8 cellular contexts compared by ENCODE assay signal in the genomic region with DNA sequence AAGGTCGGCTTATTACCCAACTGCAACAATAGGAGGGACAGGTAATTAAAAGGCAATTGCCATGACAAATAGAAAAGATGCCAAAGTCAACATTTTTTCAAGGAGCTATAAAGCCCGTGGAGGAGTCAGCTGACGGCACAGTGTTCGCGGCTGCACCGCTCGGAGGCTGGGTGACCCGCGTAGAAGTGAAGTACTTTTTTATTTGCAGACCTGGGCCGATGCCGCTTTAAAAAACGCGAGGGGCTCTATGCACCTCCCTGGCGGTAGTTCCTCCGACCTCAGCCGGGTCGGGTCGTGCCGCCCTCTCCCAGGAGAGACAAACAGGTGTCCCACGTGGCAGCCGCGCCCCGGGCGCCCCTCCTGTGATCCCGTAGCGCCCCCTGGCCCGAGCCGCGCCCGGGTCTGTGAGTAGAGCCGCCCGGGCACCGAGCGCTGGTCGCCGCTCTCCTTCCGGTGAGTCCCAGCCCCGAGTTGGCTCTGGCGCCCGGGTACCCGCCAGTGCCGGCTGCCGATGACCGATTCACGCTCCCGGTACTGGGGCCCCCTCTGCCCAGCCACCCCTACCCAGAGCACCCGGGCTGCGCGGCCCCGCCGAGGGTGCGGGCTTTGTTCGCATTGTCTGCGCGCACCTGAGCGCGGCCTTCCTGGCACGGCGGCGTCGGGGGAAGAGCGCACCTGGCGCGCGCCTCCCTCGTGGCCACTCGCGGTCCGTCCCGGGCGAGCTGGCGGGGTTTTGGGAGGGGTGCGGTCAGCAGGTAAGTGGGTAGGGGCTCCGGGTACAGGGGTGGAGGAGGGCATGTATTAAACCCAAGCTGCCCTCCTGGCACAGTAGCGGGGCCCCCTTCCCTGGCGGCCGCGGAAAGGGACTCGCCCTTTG. TPM values are rescaled to one million over a fixed set of nuclear protein-coding genes. Genes with fewer than 3 reads are reported as not detected.
A peak's percentile ranks its signal among the peaks of the same experiment; 100 is the strongest.
DNase-seq lines count a peak whose midpoint lies in the region; ATAC-seq and TF ChIP-seq lines count a peak whose summit lies in the region.

A gene with protein sequence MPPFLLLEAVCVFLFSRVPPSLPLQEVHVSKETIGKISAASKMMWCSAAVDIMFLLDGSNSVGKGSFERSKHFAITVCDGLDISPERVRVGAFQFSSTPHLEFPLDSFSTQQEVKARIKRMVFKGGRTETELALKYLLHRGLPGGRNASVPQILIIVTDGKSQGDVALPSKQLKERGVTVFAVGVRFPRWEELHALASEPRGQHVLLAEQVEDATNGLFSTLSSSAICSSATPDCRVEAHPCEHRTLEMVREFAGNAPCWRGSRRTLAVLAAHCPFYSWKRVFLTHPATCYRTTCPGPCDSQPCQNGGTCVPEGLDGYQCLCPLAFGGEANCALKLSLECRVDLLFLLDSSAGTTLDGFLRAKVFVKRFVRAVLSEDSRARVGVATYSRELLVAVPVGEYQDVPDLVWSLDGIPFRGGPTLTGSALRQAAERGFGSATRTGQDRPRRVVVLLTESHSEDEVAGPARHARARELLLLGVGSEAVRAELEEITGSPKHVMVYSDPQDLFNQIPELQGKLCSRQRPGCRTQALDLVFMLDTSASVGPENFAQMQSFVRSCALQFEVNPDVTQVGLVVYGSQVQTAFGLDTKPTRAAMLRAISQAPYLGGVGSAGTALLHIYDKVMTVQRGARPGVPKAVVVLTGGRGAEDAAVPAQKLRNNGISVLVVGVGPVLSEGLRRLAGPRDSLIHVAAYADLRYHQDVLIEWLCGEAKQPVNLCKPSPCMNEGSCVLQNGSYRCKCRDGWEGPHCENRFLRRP (plus strand): TSS at position 138 of the 877 bp plus-strand sequence. CDS start 9,460 bp downstream, outside the sequence.

- intact Hi-C loops in activated B cell treated with CpG ODN at 0.5 μM for 24 hours (cut with micrococcal nuclease), result loop anchor here (1.0 kb wide), 2 partner anchors 440 to 534 kb away; no protein-coding TSS in a partner anchor
- intact Hi-C loops in heart right ventricle (cut with DNase I), result no loop called here
- intact Hi-C loops in gastrocnemius medialis (cut with DNase I; ENCODE audit: low total_unique reads), result no loop called here

- H3K27ac ChIP-seq in heart right ventricle, result no peak within 1 kb of the TSS
- H3K27ac ChIP-seq in gastrocnemius medialis, result no peak within 1 kb of the TSS

- H3K27me3 Mint-ChIP-seq in activated B cell treated with CpG ODN at 0.5 μM for 24 hours, result peaks cover 53% of the 10 kb centered on the region

- no peaks in the 10 kb centered on the region for H3K9me3 ChIP-seq in heart right ventricle
- no peaks in the 10 kb centered on the region for H3K9me3 ChIP-seq in gastrocnemius medialis

- TF ChIP-seq CTCF in HFF-Myc (IDR thresholded peaks at IDR 0.05; ENCODE audit: low read depth, low read length, missing control alignments) (no peak), activated B cell treated with CpG ODN at 0.5 μM for 24 hours (IDR thresholded peaks at IDR 0.05) (no peak), heart right ventricle (IDR thresholded peaks at IDR 0.05) (peak in 7 of 9 donors; percentile 13 to 58 (median 35)), gastrocnemius medialis (IDR thresholded peaks at IDR 0.05 in 4 of 5, conservative IDR thresholded peaks at IDR 0.05 in 1 of 5) (peak in 3 of 5 experiments; percentile 21 to 42 (median 27))

- DNase-seq in ACHN (peak; percentile 19), HFF-Myc (ENCODE audit: extremely low read depth, low read depth) (no peak), activated B cell treated with CpG ODN at 0.5 μM for 24 hours (peak; percentile 24), heart right ventricle (peak; percentile 14 to 47), gastrocnemius medialis (no peak)

- H3K9me3 Mint-ChIP-seq in activated B cell treated with CpG ODN at 0.5 μM for 24 hours, result no peaks in the 10 kb centered on the region

- peak within 1 kb of the TSS; percentile 19; the same call in 1 of the 2 replicates for H3K4me3 ChIP-seq in HFF-Myc (replicated peaks; ENCODE audit: low read depth, low read length)
- H3K4me3 ChIP-seq in heart right ventricle, result peak within 1 kb of the TSS; percentile 30 to 52 (median 46)
- H3K4me3 ChIP-seq in gastrocnemius medialis, result peak within 1 kb of the TSS; percentile 48 to 55 (median 52)

- peak; percentile 49 for ATAC-seq in activated B cell treated with CpG ODN at 0.5 μM for 24 hours (ENCODE audit: low read depth)
- ATAC-seq in heart right ventricle, result peak in 7 of 8 donors; percentile 7 to 79 (median 61)
- ATAC-seq in gastrocnemius medialis, result peak; percentile 39 to 51
- ATAC-seq in HG03139 (IDR thresholded peaks at IDR 0.05; ENCODE audit: unreplicated experiment), result no peak
- ATAC-seq in HG02885 (IDR thresholded peaks at IDR 0.05; ENCODE audit: poor library complexity, unreplicated experiment), result no peak
- no peak for ATAC-seq in GM21529 (IDR thresholded peaks at IDR 0.05; ENCODE audit: unreplicated experiment)

- H3K27me3 ChIP-seq in heart right ventricle (peaks cover 7 to 93% (median 75%) of the 10 kb centered on the region in 7 donors), gastrocnemius medialis (peaks cover 19 to 44% (median 22%) of the 10 kb centered on the region in 3 donors)

- POLR2A ChIA-PET in activated B cell treated with CpG ODN at 0.5 μM for 24 hours (lab: Charles Lee), result no interaction called here

- H3K36me3 Mint-ChIP-seq in activated B cell treated with CpG ODN at 0.5 μM for 24 hours (ENCODE audit: low read depth), result no peaks in the 10 kb centered on the region

- H3K4me1 ChIP-seq in heart right ventricle (peaks cover 0 to 16% (median 11%) of the 10 kb centered on the region in 9 donors), gastrocnemius medialis (peaks cover 0 to 3% of the 10 kb centered on the region in 2 donors)

- no peak for TF ChIP-seq POLR2A in gastrocnemius medialis (IDR thresholded peaks at IDR 0.05)

- H3K4me1 Mint-ChIP-seq in activated B cell treated with CpG ODN at 0.5 μM for 24 hours, result peaks cover 8% of the 10 kb centered on the region

- H3K4me3 Mint-ChIP-seq in activated B cell treated with CpG ODN at 0.5 μM for 24 hours, result peak within 1 kb of the TSS; percentile 50

- CTCF ChIA-PET in activated B cell treated with CpG ODN at 0.5 μM for 24 hours (lab: Charles Lee), result no interaction called here

- H3K36me3 ChIP-seq in heart right ventricle (no peaks in the 10 kb centered on the region), gastrocnemius medialis (no peaks in the 10 kb centered on the region)

- no peak within 1 kb of the TSS for H3K27ac Mint-ChIP-seq in activated B cell treated with CpG ODN at 0.5 μM for 24 hours

- WGBS in heart right ventricle, 2 donors, result 4 to 5% methylated on average over 68 to 79 of the region's 79 CpGs

- in situ Hi-C loops in ACHN (cut with HindIII; ENCODE audit: low pct_ligation_motif_present, low pct_unique_long_range_greater_than_20kb, low sequenced_read_pairs), result no loop called here
- in situ Hi-C loops in gastrocnemius medialis (cut with MboI; ENCODE audit: low sequenced_read_pairs in 4 of 4), result no loop called here

RNA-seq across cellular contexts. Expression of the gene that starts here (rescaled TPM):
- not detected in 2 replicates for total RNA-seq in activated B cell treated with CpG ODN at 0.5 μM for 24 hours
- total RNA-seq in heart right ventricle, result under 1 TPM in 1 of 10 donors, not detected in 9; 0.09 TPM
- polyA plus RNA-seq in heart right ventricle, result under 1 TPM in 1 of 2 donors, not detected in 1; 0.01 TPM
- under 1 TPM in 1 of 4 donors, not detected in 3; 0.20 TPM for total RNA-seq in gastrocnemius medialis

Comparison
In these comparisons a context has a peak if more than half of its experiments do, and no peak if none do; other contexts are left out.
1. Peak in DNase-seq and ATAC-seq in activated B cell treated with CpG ODN at 0.5 μM for 24 hours; RNA of the gene not detected or under 1 TPM.
2. Peak in DNase-seq, ATAC-seq and H3K4me3 ChIP-seq in heart right ventricle; RNA of the gene not detected or under 1 TPM.
3. Peak in ATAC-seq and H3K4me3 ChIP-seq in gastrocnemius medialis; RNA of the gene not detected or under 1 TPM.
4. CTCF ChIP-seq: peak in heart right ventricle (7 of 9) and gastrocnemius medialis (3 of 5); none in HFF-Myc (single experiment) and activated B cell treated with CpG ODN at 0.5 μM for 24 hours (single experiment).
5. Peak in every context shown above with its lines, with median percentiles within 50 percentile points of each other: H3K4me3 ChIP-seq.